1 cellular context compared by ENCODE assay signal in the genomic region with DNA sequence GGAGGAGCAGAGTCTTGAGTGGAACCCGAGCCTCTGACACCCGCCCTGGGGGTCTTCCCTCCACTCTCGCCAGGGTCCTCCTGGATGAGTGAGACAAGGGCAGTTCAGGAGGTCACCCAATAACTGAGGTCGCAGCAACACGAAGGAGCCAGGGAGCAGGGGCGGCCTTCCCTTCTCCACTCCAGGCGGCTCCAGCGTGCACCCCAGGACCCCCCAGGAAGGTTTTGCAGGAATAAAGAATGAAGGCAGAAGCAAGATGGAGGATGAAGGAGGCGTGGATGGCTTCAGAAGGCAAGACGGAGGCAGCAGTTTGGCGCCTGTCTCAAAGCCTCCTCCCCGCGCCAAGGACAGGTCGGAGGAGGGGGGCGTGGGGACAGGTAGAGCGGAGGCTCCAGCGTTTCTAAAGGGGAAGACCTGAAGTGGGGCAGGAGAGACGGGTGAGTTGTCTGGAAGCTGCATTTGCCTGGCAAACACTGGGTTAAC.
TF ChIP-seq lines count a peak whose summit lies in the region.

No MANE protein-coding gene starts in this region.

TF ChIP-seq in HCT116, 20 proteins besides CTCF, POLR2A, EP300 and RAD21 (continued from another document):
- TF ChIP-seq EZH2phosphoT487 (IDR thresholded peaks at IDR 0.05; ENCODE audit: borderline replicate concordance) (no peak), MAX (IDR thresholded peaks at IDR 0.05) (no peak)
